Comparison of ENCODE assay signal across 10 cellular contexts in genomic region chr1:214446772-214447556, GRCh38.
DNase-seq lines count a peak whose midpoint lies in the region; ATAC-seq, FAIRE-seq and TF ChIP-seq lines count a peak whose summit lies in the region.
"Had no signal": no experiment of that assay in that cellular context is flagged by ENCODE, and none has a peak within 500 bp of the region (broad histone marks: within the 10 kb centered on the region; RNA-seq: fewer than 3 reads in every experiment).

No MANE protein-coding gene starts in this region.

- no peaks in the 10 kb centered on the region for H3K9me3 ChIP-seq in esophagus muscularis mucosa

- H3K4me1 ChIP-seq in esophagus muscularis mucosa, result peaks cover 29 to 39% (median 35%) of the 10 kb centered on the region in 4 donors

- H3K27me3 ChIP-seq in esophagus muscularis mucosa, result no peaks in the 10 kb centered on the region

- 72% methylated on average over 8 of the region's 8 CpGs for WGBS in esophagus muscularis mucosa

- no peak for TF ChIP-seq CTCF in esophagus muscularis mucosa (IDR thresholded peaks at IDR 0.05)

- TF ChIP-seq POLR2A in esophagus muscularis mucosa (IDR thresholded peaks at IDR 0.05; ENCODE audit: low read depth) (no peak), GM12891 (IDR thresholded peaks at IDR 0.05; ENCODE audit: low read depth, low read length) (no peak)

- H3K4me3 ChIP-seq in esophagus muscularis mucosa, result no peak overlapping the region

- peak; percentile 98 for DNase-seq in DMS53 treated with DMSO at 0.1 percent for 48 hours (lab: John Stamatoyannopoulos, UW; ENCODE audit: unreplicated experiment)
- DNase-seq in NCI-H69 (lab: John Stamatoyannopoulos, UW), result peak; percentile 71
- no peak for DNase-seq in esophagus muscularis mucosa (ENCODE audit: extremely low spot score)
- DNase-seq in pons (ENCODE audit: low spot score), result peak; percentile 75
- DNase-seq in GM12891 (ENCODE audit: insufficient read length, low spot score), result no peak
- no peak for DNase-seq in HUDEP-2 (lab: John Stamatoyannopoulos, UW; ENCODE audit: unreplicated experiment in 76 of 76)

- FAIRE-seq in GM12891 (lab: Jason Lieb, UNC), result no peak
- FAIRE-seq: islet of Langerhans had no signal

- H3K27ac ChIP-seq in esophagus muscularis mucosa (replicated peaks in 1 of 4), result peak overlapping the region in 3 of 4 donors; percentile 60 to 71 (median 61)
- H3K27ac ChIP-seq: HL-60 had no signal

- H3K36me3 ChIP-seq in esophagus muscularis mucosa, result no peaks in the 10 kb centered on the region

- intact Hi-C loops in esophagus muscularis mucosa (cut with DNase I), result loop anchor here (5.0 kb wide), 1 partner anchor 105 kb away; the partner anchor contains the start of gene PTPN14

- ATAC-seq in HG02571 (IDR thresholded peaks at IDR 0.05; ENCODE audit: unreplicated experiment) (peak; percentile 82), HG03139 (IDR thresholded peaks at IDR 0.05; ENCODE audit: unreplicated experiment) (no peak)

- TF ChIP-seq EP300 in esophagus muscularis mucosa (IDR thresholded peaks at IDR 0.05), result no peak

TF ChIP-seq in GM12891, 5 proteins besides CTCF, POLR2A, EP300 and RAD21:
- no peak for TF ChIP-seq TAF1 (IDR thresholded peaks at IDR 0.05; ENCODE audit: low read depth, low read length)
- no peak for TF ChIP-seq SPI1 (IDR thresholded peaks at IDR 0.05; ENCODE audit: low read depth, low read length)
- TF ChIP-seq PAX5 (IDR thresholded peaks at IDR 0.05; ENCODE audit: insufficient read depth, low read length, severe bottlenecking), result no peak
- TF ChIP-seq POLR2AphosphoS5 (IDR thresholded peaks at IDR 0.05; ENCODE audit: low read depth, low read length), result no peak
- TF ChIP-seq POU2F2 (IDR thresholded peaks at IDR 0.05; ENCODE audit: low read depth, low read length), result no peak
TF ChIP-seq in GM12891: peak in this region for 0.

Comparison
In these comparisons a context has a peak if more than half of its experiments do, and no peak if none do; other contexts are left out.
1. DNase-seq: peak in DMS53 treated with DMSO at 0.1 percent for 48 hours (single experiment), NCI-H69 (single experiment) and pons (single experiment); none in esophagus muscularis mucosa (single experiment), GM12891 (single experiment) and HUDEP-2 (0 of 76).